ENCODE assay signal across 20 cellular contexts in the genomic region with DNA sequence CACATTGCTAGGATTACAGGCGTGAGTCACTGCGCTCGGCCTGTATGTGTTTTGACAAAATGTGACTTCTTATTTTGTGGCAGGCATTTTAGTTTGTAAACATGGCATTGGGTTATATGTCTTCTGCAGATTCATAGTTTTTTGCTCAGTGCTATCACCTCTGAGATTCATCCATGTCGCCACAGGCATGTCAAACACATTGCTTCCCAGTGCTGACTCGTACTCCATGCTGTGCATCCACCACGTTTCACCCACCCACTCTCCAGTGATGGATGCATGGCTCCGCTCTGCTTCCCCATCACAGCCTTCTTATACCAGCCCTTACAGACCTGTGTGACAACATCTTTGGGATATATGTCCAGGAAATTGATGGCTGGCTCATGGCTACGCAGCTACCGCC.
A peak's percentile ranks its signal among the peaks of the same experiment; 100 is the strongest.
DNase-seq lines count a peak whose midpoint lies in the region; FAIRE-seq and TF ChIP-seq lines count a peak whose summit lies in the region.
"Had no signal": no experiment of that assay in that cellular context is flagged by ENCODE, and none has a peak within 500 bp of the region (broad histone marks: within the 10 kb centered on the region; RNA-seq: fewer than 3 reads in every experiment).

No MANE protein-coding gene starts in this region.

- FAIRE-seq in H1 (lab: Jason Lieb, UNC) (no peak), RCC 7860 (lab: Jason Lieb, UNC) (no peak)
- FAIRE-seq: GM12878, GM19239 had no signal

- H3K4me2 ChIP-seq in H1 (ENCODE audit: insufficient read depth in 1 of 2, low read depth in 2 of 2, low read length in 2 of 2) (no peak overlapping the region), neuronal stem cell (ENCODE audit: insufficient read depth, low read length, poor library complexity, severe bottlenecking) (no peak overlapping the region)
- H3K4me2 ChIP-seq: SK-N-SH had no signal

- DNase-seq in EL (peak; percentile 21), MG63 (peak; percentile 24), H1 (ENCODE audit: low read depth in 1 of 2, low spot score in 2 of 2) (no peak), neuronal stem cell (ENCODE audit: low spot score) (no peak), NCI-H1694 treated with DMSO at 0.1 percent for 48 hours (lab: John Stamatoyannopoulos, UW) (no peak), RCC 7860 (ENCODE audit: low spot score) (no peak), suprapubic skin (ENCODE audit: low spot score in 2 of 2) (no peak)
- DNase-seq: DMS 273 treated with DMSO at 0.1 percent for 48 hours, DND-41, NCI-H1105 treated with DMSO at 0.1 percent for 48 hours, NCI-H1694, NCI-H510A treated with DMSO at 0.1 percent for 48 hours, NCI-H82, OCI-M1, RPMI8226, SHP77 treated with DMSO at 0.1 percent for 48 hours, SK-N-SH had no signal

- H4K91ac ChIP-seq in H1 (replicated peaks; ENCODE audit: insufficient read length, low read length) (no peak overlapping the region), neuronal stem cell (ENCODE audit: low read depth, low read length, poor library complexity) (no peak overlapping the region)

- no peak overlapping the region for H2BK5ac ChIP-seq in H1 (ENCODE audit: low read depth, low read length)
- H2BK5ac ChIP-seq in neuronal stem cell (ENCODE audit: low read length) = no peak overlapping the region

- H3K27ac ChIP-seq in H1 (ENCODE audit: low read depth, low read length) = no peak overlapping the region
- H3K27ac ChIP-seq in neuronal stem cell (replicated peaks; ENCODE audit: low read length) = no peak overlapping the region
- H3K27ac ChIP-seq in suprapubic skin = no peak overlapping the region
- H3K27ac ChIP-seq: C4-2B had no signal

- H2AFZ ChIP-seq in H1 (ENCODE audit: low read length) (no peak overlapping the region), neuronal stem cell (ENCODE audit: low read length) (no peak overlapping the region)

- H2AK5ac ChIP-seq in H1 (ENCODE audit: low read depth, low read length) = no peak overlapping the region
- no peak overlapping the region for H2AK5ac ChIP-seq in neuronal stem cell (ENCODE audit: low read depth, low read length)

- H4K20me1 ChIP-seq in H1 (replicated peaks in 1 of 2; ENCODE audit: control insufficient read depth in 1 of 2, insufficient read depth in 2 of 2, low read length in 2 of 2) = no peaks in the 10 kb centered on the region

- no peaks in the 10 kb centered on the region for H3K79me1 ChIP-seq in H1 (ENCODE audit: low read depth, low read length)
- no peaks in the 10 kb centered on the region for H3K79me1 ChIP-seq in neuronal stem cell (ENCODE audit: low read depth, low read length)

- H3K9me3 ChIP-seq in MG63 (no peaks in the 10 kb centered on the region), H1 (ENCODE audit: insufficient read depth in 2 of 2, low read depth in 1 of 2, low read length in 1 of 2) (no peaks in the 10 kb centered on the region), neuronal stem cell (replicated peaks in 1 of 2; ENCODE audit: control insufficient read depth in 2 of 2, insufficient read depth in 1 of 2, low read depth in 1 of 2, low read length in 2 of 2) (no peaks in the 10 kb centered on the region), suprapubic skin (no peaks in the 10 kb centered on the region)
- H3K9me3 ChIP-seq: SK-N-SH had no signal

- H2BK12ac ChIP-seq in H1 (ENCODE audit: low read depth, low read length) (no peak overlapping the region), neuronal stem cell (ENCODE audit: low read length) (no peak overlapping the region)

- H3K18ac ChIP-seq in H1 (ENCODE audit: extremely low read depth, low read length) (no peak overlapping the region), neuronal stem cell (ENCODE audit: low read length) (peak overlapping the region; percentile 61)

- no peak for TF ChIP-seq RAD21 in H1 (IDR thresholded peaks at IDR 0.05 in 1 of 2, conservative IDR thresholded peaks at IDR 0.05 in 1 of 2; ENCODE audit: low read depth in 2 of 2, low read length in 2 of 2)

- TF ChIP-seq CTCF in H1 (IDR thresholded peaks at IDR 0.05; ENCODE audit: control extremely low read depth in 1 of 3, insufficient read depth in 1 of 3, low read depth in 1 of 3, low read length in 3 of 3) (no peak), suprapubic skin (IDR thresholded peaks at IDR 0.05) (no peak)

- no peak overlapping the region for H3K23ac ChIP-seq in H1 (ENCODE audit: insufficient read length)
- H3K23ac ChIP-seq in neuronal stem cell (ENCODE audit: low read depth, low read length, poor library complexity) = no peak overlapping the region

- H2BK20ac ChIP-seq in H1 (ENCODE audit: low read length) = no peak overlapping the region

- H4K8ac ChIP-seq in H1 (ENCODE audit: extremely low read depth, insufficient read depth, low read length) (no peak overlapping the region; the same call in 1 of the 2 replicates), neuronal stem cell (ENCODE audit: low read depth, low read length) (no peak overlapping the region)

- 90% methylated on average over 9 of the region's 9 CpGs; no CpG with 5 or more reads in 1 of the 2 experiments for WGBS in H1 (ENCODE audit: extremely low coverage in 1 of 2, insufficient coverage in 1 of 2, insufficient read length in 1 of 2, insufficient replicate concordance in 2 of 2, low coverage in 1 of 2, low lambda C conversion rate in 2 of 2, missing lambda C conversion rate in 1 of 2), 2 experiments
- WGBS in neuronal stem cell (ENCODE audit: extremely low coverage in 2 of 2, insufficient read length in 2 of 2, insufficient replicate concordance in 1 of 2), 2 donors = no CpG with 5 or more reads among the region's 9 CpGs
- 94% methylated on average over 9 of the region's 9 CpGs for WGBS in suprapubic skin

- no peak overlapping the region for H3K4ac ChIP-seq in H1 (replicated peaks; ENCODE audit: insufficient read length, low read depth, low read length)
- no peak overlapping the region for H3K4ac ChIP-seq in neuronal stem cell (ENCODE audit: low read length)

- H3K4me1 ChIP-seq in H1 (replicated peaks in 1 of 4; ENCODE audit: control insufficient read depth in 3 of 4, insufficient read depth in 4 of 4, low read length in 3 of 4) (no peaks in the 10 kb centered on the region), neuronal stem cell (ENCODE audit: control insufficient read depth in 2 of 2, insufficient read depth in 1 of 2, low read depth in 1 of 2, low read length in 2 of 2) (peaks cover 0 to 1% of the 10 kb centered on the region in 2 donors), suprapubic skin (no peaks in the 10 kb centered on the region)

- no peak for TF ChIP-seq POLR2A in H1 (IDR thresholded peaks at IDR 0.05; ENCODE audit: control extremely low read depth in 1 of 2, low read depth in 2 of 2, low read length in 2 of 2)
- TF ChIP-seq POLR2A in suprapubic skin (IDR thresholded peaks at IDR 0.05) = no peak

- H3K56ac ChIP-seq in H1 (replicated peaks; ENCODE audit: insufficient read length, low read depth, low read length) = no peak overlapping the region

- POLR2A ChIA-PET in H1 (lab: Charles Lee; ENCODE audit: partially characterized antibody) = no interaction called here

- CTCF ChIA-PET in H1 (lab: Charles Lee; ENCODE audit: partially characterized antibody) = interaction anchor here (1.4 kb wide), 1 partner anchor 12 kb away, joined by 3 read pairs; no protein-coding TSS in a partner anchor

- H2BK120ac ChIP-seq in H1 (replicated peaks; ENCODE audit: low read depth, low read length) (no peak overlapping the region), neuronal stem cell (ENCODE audit: low read depth, low read length) (no peak overlapping the region)

- H3K27me3 ChIP-seq in MG63 = no peaks in the 10 kb centered on the region
- no peaks in the 10 kb centered on the region for H3K27me3 ChIP-seq in H1 (replicated peaks in 1 of 4; ENCODE audit: control insufficient read depth in 3 of 4, extremely low read depth in 1 of 4, insufficient read depth in 3 of 4, low read length in 3 of 4)
- no peaks in the 10 kb centered on the region for H3K27me3 ChIP-seq in neuronal stem cell (ENCODE audit: control insufficient read depth in 3 of 3, insufficient read depth in 3 of 3, low read depth in 1 of 3, low read length in 3 of 3)
- H3K27me3 ChIP-seq in suprapubic skin = no peaks in the 10 kb centered on the region

- H3K14ac ChIP-seq in H1 (ENCODE audit: insufficient read length) (no peak overlapping the region), neuronal stem cell (ENCODE audit: low read length) (no peak overlapping the region)

- no peak overlapping the region for H3K4me3 ChIP-seq in MG63
- no peak overlapping the region for H3K4me3 ChIP-seq in H1 (ENCODE audit: extremely low read depth in 1 of 4, insufficient read depth in 2 of 4, low read depth in 3 of 4, low read length in 4 of 4)
- no peak overlapping the region for H3K4me3 ChIP-seq in neuronal stem cell (ENCODE audit: low read length in 2 of 2)
- no peak overlapping the region for H3K4me3 ChIP-seq in suprapubic skin
- H3K4me3 ChIP-seq: GM12878 had no signal

- no peaks in the 10 kb centered on the region for H3K79me2 ChIP-seq in H1 (ENCODE audit: control insufficient read depth in 1 of 2, insufficient read depth in 2 of 2, low read length in 2 of 2)

- H4K5ac ChIP-seq in H1 (ENCODE audit: insufficient read length, low read depth, low read length) = no peak overlapping the region

- H3K9ac ChIP-seq in H1 (replicated peaks in 1 of 4; ENCODE audit: extremely low read depth in 1 of 4, low read depth in 3 of 4, low read length in 3 of 4) (no peak overlapping the region), neuronal stem cell (ENCODE audit: low read depth, low read length, poor library complexity) (no peak overlapping the region)
- H3K9ac ChIP-seq: SK-N-SH had no signal

- H3K36me3 ChIP-seq in MG63 (no peaks in the 10 kb centered on the region), H1 (ENCODE audit: control insufficient read depth in 2 of 4, insufficient read depth in 4 of 4, low read length in 3 of 4) (no peaks in the 10 kb centered on the region), neuronal stem cell (replicated peaks in 1 of 2; ENCODE audit: control insufficient read depth in 2 of 2, insufficient read depth in 2 of 2, low read length in 2 of 2) (no peaks in the 10 kb centered on the region), suprapubic skin (no peaks in the 10 kb centered on the region)

- TF ChIP-seq EP300 in H1 (IDR thresholded peaks at IDR 0.05; ENCODE audit: borderline replicate concordance in 1 of 2, low read depth in 2 of 2, low read length in 2 of 2) (no peak), suprapubic skin (IDR thresholded peaks at IDR 0.05) (no peak)

- H2BK15ac ChIP-seq in H1 (ENCODE audit: low read length) = 0 out of 2 replicates have a peak overlapping the region, but pooled peaks have one; percentile 36
- H2BK15ac ChIP-seq in neuronal stem cell (ENCODE audit: low read length) = no peak overlapping the region

- H3K23me2 ChIP-seq in H1 (ENCODE audit: low read depth, low read length) = no peaks in the 10 kb centered on the region

TF ChIP-seq in H1, 55 proteins besides CTCF, POLR2A, EP300 and RAD21 (continues in another document):
- no peak for TF ChIP-seq SUZ12 (IDR thresholded peaks at IDR 0.05; ENCODE audit: low read length)
- TF ChIP-seq TBP (IDR thresholded peaks at IDR 0.05; ENCODE audit: low read depth, low read length) = no peak
- no peak for TF ChIP-seq RXRA (IDR thresholded peaks at IDR 0.05; ENCODE audit: insufficient read depth, low read depth, low read length)
- TF ChIP-seq TAF1 (IDR thresholded peaks at IDR 0.05; ENCODE audit: low read depth, low read length) = no peak
- no peak for TF ChIP-seq BACH1 (IDR thresholded peaks at IDR 0.05; ENCODE audit: low read length)
- TF ChIP-seq CHD1 (IDR thresholded peaks at IDR 0.05; ENCODE audit: low read depth, low read length) = no peak
- TF ChIP-seq EGR1 (IDR thresholded peaks at IDR 0.05; ENCODE audit: borderline replicate concordance, low read depth, low read length) = no peak

Comparison
In these comparisons a context has a peak if more than half of its experiments do, and no peak if none do; other contexts are left out.
1. DNase-seq: peak in EL (single experiment) and MG63 (single experiment); none in H1 (0 of 2), neuronal stem cell (single experiment), NCI-H1694 treated with DMSO at 0.1 percent for 48 hours (single experiment), RCC 7860 (single experiment) and suprapubic skin (0 of 2).